25 cellular contexts compared by ENCODE assay signal in genomic region chr12:76942276-76942675, GRCh38.
DNase-seq lines count a peak whose midpoint lies in the region; ATAC-seq, FAIRE-seq and TF ChIP-seq lines count a peak whose summit lies in the region.
"Had no signal": no experiment of that assay in that cellular context is flagged by ENCODE, and none has a peak within 500 bp of the region (broad histone marks: within the 10 kb centered on the region; RNA-seq: fewer than 3 reads in every experiment).

No MANE protein-coding gene starts in this region.

- DNase-seq in mammary epithelial cell (peak; percentile 17), MCF 10A (ENCODE audit: unreplicated experiment) (no peak), fibroblast of villous mesenchyme (ENCODE audit: low read depth) (peak; percentile 60), stromal cell of bone marrow (ENCODE audit: low read depth) (peak; percentile 9), kidney (no peak), DMS 273 (lab: John Stamatoyannopoulos, UW; ENCODE audit: unreplicated experiment) (no peak)
- DNase-seq: 8988T; activated CD8-positive, alpha-beta memory T cell treated with anti-CD3 and anti-CD28 coated beads, Interleukin-2, amount 50 U/mL, for 48 hours; activated effector memory CD4-positive, alpha-beta T cell treated with anti-CD3 and anti-CD28 coated beads, Interleukin-2, amount 50 U/mL, for 16 hours; amygdala; CD4-positive, CD25-positive, alpha-beta regulatory T cell; effector CD8-positive, alpha-beta T cell; esophagus squamous epithelium; hypothalamus; NCI-H2107; NCI-H69; small intestine; stimulated activated CD4-positive, alpha-beta T cell treated with anti-CD3 and anti-CD28 coated beads, Interleukin-4, amount 100 ng/mL, for 4 hours; T-cell had no signal

- H3K9ac ChIP-seq in mammary epithelial cell (ENCODE audit: insufficient read depth, low read length) (no peak overlapping the region), kidney (ENCODE audit: low read length in 2 of 2) (no peak overlapping the region)

- no peak for ATAC-seq in HG02973 (IDR thresholded peaks at IDR 0.05; ENCODE audit: unreplicated experiment)
- ATAC-seq: natural killer cell treated with Interleukin-12 subunit alpha and Interleukin-12 subunit beta and Interleukin-15 and Interleukin-18, amount 100 ng/mL, for 72 hours; Right ventricle myocardium inferior; T-cell had no signal

- TF ChIP-seq CTCF in mammary epithelial cell (conservative IDR thresholded peaks at IDR 0.05 in 1 of 2, IDR thresholded peaks at IDR 0.05 in 1 of 2; ENCODE audit: extremely low read depth in 1 of 2, insufficient read depth in 1 of 2, low read depth in 1 of 2, low read length in 2 of 2): no peak
- TF ChIP-seq CTCF in MCF 10A (IDR thresholded peaks at IDR 0.05; ENCODE audit: unreplicated experiment): no peak
- TF ChIP-seq CTCF in VCaP (conservative IDR thresholded peaks at IDR 0.05): no peak
- TF ChIP-seq CTCF in fibroblast of villous mesenchyme (IDR thresholded peaks at IDR 0.05; ENCODE audit: insufficient read depth, low read depth, low read length): no peak
- TF ChIP-seq CTCF in kidney (IDR thresholded peaks at IDR 0.05; ENCODE audit: borderline replicate concordance, extremely low read depth, insufficient read depth): no peak

- no peaks in the 10 kb centered on the region for H4K20me1 ChIP-seq in mammary epithelial cell (ENCODE audit: insufficient read depth, low read length)

- no peak overlapping the region for H3K27ac Mint-ChIP-seq in MCF 10A (ENCODE audit: low read depth, unreplicated experiment)
- H3K27ac Mint-ChIP-seq: CD4-positive, CD25-positive, alpha-beta regulatory T cell; natural killer cell treated with Interleukin-12 subunit alpha and Interleukin-12 subunit beta and Interleukin-15 and Interleukin-18, amount 100 ng/mL, for 72 hours; progenitor cell of endocrine pancreas; T-cell had no signal

- in situ Hi-C loops in mammary epithelial cell (cut with MboI; ENCODE audit: low sequenced_read_pairs in 2 of 2): no loop called here

- no peak for FAIRE-seq in kidney (lab: Jason Lieb, UNC)
- FAIRE-seq: small intestine had no signal

- no peaks in the 10 kb centered on the region for H3K79me2 ChIP-seq in mammary epithelial cell (ENCODE audit: insufficient read depth, low read length)

- no peaks in the 10 kb centered on the region for H3K36me3 Mint-ChIP-seq in MCF 10A (ENCODE audit: insufficient read depth, unreplicated experiment)
- H3K36me3 Mint-ChIP-seq: CD4-positive, CD25-positive, alpha-beta regulatory T cell; natural killer cell treated with Interleukin-12 subunit alpha and Interleukin-12 subunit beta and Interleukin-15 and Interleukin-18, amount 100 ng/mL, for 72 hours; T-cell had no signal

- dilution Hi-C loops in mammary epithelial cell (cut with HindIII; ENCODE audit: low sequenced_read_pairs): no loop called here

- no peaks in the 10 kb centered on the region for H3K27me3 ChIP-seq in mammary epithelial cell (ENCODE audit: insufficient read depth, low read length)
- H3K27me3 ChIP-seq: esophagus squamous epithelium had no signal

- H3K27ac ChIP-seq in mammary epithelial cell (ENCODE audit: insufficient read depth, low read depth, low read length): no peak overlapping the region
- H3K27ac ChIP-seq in VCaP: peak overlapping the region; percentile 74
- H3K27ac ChIP-seq in kidney (ENCODE audit: low read depth in 2 of 2, low read length in 2 of 2): no peak overlapping the region
- H3K27ac ChIP-seq: esophagus squamous epithelium had no signal

- no TSS peak for BruUV-seq in mammary epithelial cell (replicated peaks; lab: Mats Ljungman, UMichigan)
- BruUV-seq in MCF 10A (replicated peaks; lab: Mats Ljungman, UMichigan): no TSS peak

- intact Hi-C loops in mammary epithelial cell (cut with micrococcal nuclease): no loop called here
- intact Hi-C loops in MCF 10A (cut with micrococcal nuclease): no loop called here
- intact Hi-C loops in kidney (cut with DNase I): no loop called here

- H3K9me3 Mint-ChIP-seq in MCF 10A (ENCODE audit: unreplicated experiment): no peaks in the 10 kb centered on the region
- H3K9me3 Mint-ChIP-seq: CD4-positive, CD25-positive, alpha-beta regulatory T cell; central memory CD8-positive, alpha-beta T cell; natural killer cell treated with Interleukin-12 subunit alpha and Interleukin-12 subunit beta and Interleukin-15 and Interleukin-18, amount 100 ng/mL, for 72 hours; T-cell had no signal

- H3K4me3 ChIP-seq in mammary epithelial cell (replicated peaks in 1 of 3; ENCODE audit: insufficient read depth in 1 of 3, low read depth in 2 of 3, low read length in 3 of 3) (no peak overlapping the region), fibroblast of villous mesenchyme (ENCODE audit: low read depth, low read length) (no peak overlapping the region), kidney (ENCODE audit: low read length in 2 of 2) (no peak overlapping the region)
- H3K4me3 ChIP-seq: esophagus squamous epithelium had no signal

- H3K4me1 Mint-ChIP-seq in MCF 10A (ENCODE audit: insufficient read depth, unreplicated experiment): peaks cover 10% of the 10 kb centered on the region
- H3K4me1 Mint-ChIP-seq: CD4-positive, CD25-positive, alpha-beta regulatory T cell; central memory CD8-positive, alpha-beta T cell; T-cell had no signal

- no peak overlapping the region for H3K4me2 ChIP-seq in mammary epithelial cell (ENCODE audit: insufficient read depth, low read depth, low read length)

- H3K36me3 ChIP-seq in mammary epithelial cell (ENCODE audit: insufficient read depth, low read length) (no peaks in the 10 kb centered on the region), kidney (ENCODE audit: control insufficient read depth in 1 of 2, insufficient read depth in 2 of 2, low read length in 2 of 2) (no peaks in the 10 kb centered on the region)
- H3K36me3 ChIP-seq: esophagus squamous epithelium had no signal

- H3K9me3 ChIP-seq in mammary epithelial cell (replicated peaks; ENCODE audit: insufficient read depth, low read length): no peaks in the 10 kb centered on the region
- no peaks in the 10 kb centered on the region for H3K9me3 ChIP-seq in kidney (ENCODE audit: control insufficient read depth in 1 of 2, low read length in 2 of 2)
- H3K9me3 ChIP-seq: esophagus squamous epithelium had no signal

- no peaks in the 10 kb centered on the region for H3K27me3 Mint-ChIP-seq in MCF 10A (ENCODE audit: insufficient read depth, unreplicated experiment)
- H3K27me3 Mint-ChIP-seq: progenitor cell of endocrine pancreas, T-cell had no signal

- H3K4me1 ChIP-seq in mammary epithelial cell (ENCODE audit: insufficient read depth, low read length): peaks cover 15% of the 10 kb centered on the region
- H3K4me1 ChIP-seq in kidney (ENCODE audit: control insufficient read depth in 1 of 2, insufficient read depth in 1 of 2, low read depth in 1 of 2, low read length in 2 of 2): no peaks in the 10 kb centered on the region
- H3K4me1 ChIP-seq: esophagus squamous epithelium had no signal

- no peak overlapping the region for H3K4me3 Mint-ChIP-seq in MCF 10A (ENCODE audit: unreplicated experiment)
- H3K4me3 Mint-ChIP-seq: CD4-positive, CD25-positive, alpha-beta regulatory T cell; central memory CD8-positive, alpha-beta T cell; natural killer cell treated with Interleukin-12 subunit alpha and Interleukin-12 subunit beta and Interleukin-15 and Interleukin-18, amount 100 ng/mL, for 72 hours; T-cell had no signal

- WGBS in mammary epithelial cell (ENCODE audit: low coverage, missing lambda C conversion rate): 94% methylated on average over 1 of the region's 1 CpG

- H2AFZ ChIP-seq in mammary epithelial cell (ENCODE audit: low read depth, low read length): no peak overlapping the region

- CTCF ChIA-PET in mammary epithelial cell (lab: Charles Lee; ENCODE audit: low non-redundant PET): no interaction called here
- CTCF ChIA-PET in MCF 10A (lab: Yijun Ruan, JAX): interaction anchor here (0.6 to 3.2 kb wide), 4 partner anchors 68 to 367 kb away, joined by 3 to 16 read pairs (median 3); no protein-coding TSS in a partner anchor

- POLR2A ChIA-PET in MCF 10A (lab: Yijun Ruan, JAX): no interaction called here

Comparison
In these comparisons a context has a peak if more than half of its experiments do, and no peak if none do; other contexts are left out.
1. DNase-seq: peak in mammary epithelial cell (single experiment), fibroblast of villous mesenchyme (single experiment) and stromal cell of bone marrow (single experiment); none in MCF 10A (single experiment), kidney (single experiment) and DMS 273 (single experiment).